ENCODE assay signal across 8 cellular contexts in the genomic region with DNA sequence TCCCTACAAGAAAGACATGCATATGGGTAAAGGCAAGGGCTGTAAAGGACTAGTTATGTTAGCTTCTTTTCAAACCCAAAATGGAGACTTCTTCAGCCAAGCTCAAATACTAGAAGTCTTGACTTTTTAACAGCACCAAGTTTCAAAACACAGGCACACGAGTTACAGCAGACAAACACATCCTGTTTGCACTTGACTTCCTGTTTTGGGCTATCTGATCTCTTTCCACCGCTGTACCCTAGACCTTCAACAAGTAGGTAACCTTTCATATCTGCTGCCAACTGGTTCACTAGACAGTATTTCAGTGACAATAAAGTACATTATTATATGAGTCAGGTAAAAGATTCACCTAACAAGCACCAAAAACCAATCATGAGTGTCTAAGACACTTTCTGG. TPM values are rescaled to one million over a fixed set of nuclear protein-coding genes. Genes with fewer than 3 reads are reported as not detected.
A peak's percentile ranks its signal among the peaks of the same experiment; 100 is the strongest.
DNase-seq lines count a peak whose midpoint lies in the region; ATAC-seq, FAIRE-seq and TF ChIP-seq lines count a peak whose summit lies in the region.

No MANE protein-coding gene starts in this region.

- peak; percentile 83 for ATAC-seq in effector memory CD8-positive, alpha-beta T cell (replicated peaks)
- ATAC-seq in GM21529 (IDR thresholded peaks at IDR 0.05; ENCODE audit: unreplicated experiment), result no peak

- no peaks in the 10 kb centered on the region for H3K9me3 Mint-ChIP-seq in HFFc6
- peaks cover 0 to 7% of the 10 kb centered on the region in 2 donors for H3K9me3 Mint-ChIP-seq in effector memory CD8-positive, alpha-beta T cell

- H3K9ac ChIP-seq in skeletal muscle satellite cell (ENCODE audit: low read depth, low read length), result no peak overlapping the region

- peak overlapping the region; percentile 45 for H3K4me2 ChIP-seq in skeletal muscle satellite cell (ENCODE audit: low read length)

- no peak for DNase-seq in GM18507 (ENCODE audit: extremely low spot score, insufficient read length, low read depth)
- DNase-seq in HFFc6, result no peak
- peak; percentile 76 for DNase-seq in RPMI8226
- peak; percentile 39 to 40 (median 39) for DNase-seq in effector memory CD8-positive, alpha-beta T cell
- DNase-seq in NCI-H146 (lab: John Stamatoyannopoulos, UW), result no peak
- no peak for DNase-seq in HuH-7.5 (ENCODE audit: low spot score)

- FAIRE-seq in GM18507 (lab: Jason Lieb, UNC), result peak; percentile 98

- no peak overlapping the region for H3K4me3 Mint-ChIP-seq in HFFc6
- H3K4me3 Mint-ChIP-seq in effector memory CD8-positive, alpha-beta T cell, result peak overlapping the region; percentile 25 to 67

- TF ChIP-seq CTCF in HFFc6 (IDR thresholded peaks at IDR 0.05), result no peak

- no peaks in the 10 kb centered on the region for H3K9me3 ChIP-seq in skeletal muscle satellite cell (replicated peaks; ENCODE audit: low read length)

- no peaks in the 10 kb centered on the region for H3K36me3 Mint-ChIP-seq in HFFc6 (ENCODE audit: low read depth)
- peaks cover 20% of the 10 kb centered on the region for H3K36me3 Mint-ChIP-seq in effector memory CD8-positive, alpha-beta T cell (ENCODE audit: insufficient read depth)

- H3K27ac Mint-ChIP-seq in HFFc6, result peak overlapping the region; percentile 65
- H3K27ac Mint-ChIP-seq in effector memory CD8-positive, alpha-beta T cell, result peak overlapping the region; percentile 81 to 95

- H3K27me3 ChIP-seq in skeletal muscle satellite cell (ENCODE audit: control insufficient read depth, insufficient read depth, low read length), result no peaks in the 10 kb centered on the region

- H3K4me1 Mint-ChIP-seq in HFFc6 (ENCODE audit: low read depth), result peaks cover 35% of the 10 kb centered on the region
- peaks cover 58 to 65% of the 10 kb centered on the region in 2 donors for H3K4me1 Mint-ChIP-seq in effector memory CD8-positive, alpha-beta T cell (ENCODE audit: low read depth in 2 of 2)

- no peak overlapping the region for H3K4me3 ChIP-seq in skeletal muscle satellite cell (ENCODE audit: low read length)

- peaks cover 37% of the 10 kb centered on the region for H3K4me1 ChIP-seq in skeletal muscle satellite cell (ENCODE audit: control insufficient read depth, insufficient read depth, low read length)

- no peaks in the 10 kb centered on the region for H3K36me3 ChIP-seq in skeletal muscle satellite cell (ENCODE audit: insufficient read depth, low read length)

- peaks cover 2% of the 10 kb centered on the region; the same call in 1 of the 2 replicates for H3K27me3 Mint-ChIP-seq in HFFc6 (ENCODE audit: insufficient read depth)
- H3K27me3 Mint-ChIP-seq in effector memory CD8-positive, alpha-beta T cell, result no peaks in the 10 kb centered on the region

RNA-seq across cellular contexts. Expression of a gene that starts 12.3 kb away (rescaled TPM):
- 10 to 100 TPM; 12.0 to 18.5 (median 13.6) TPM for total RNA-seq in HFFc6 (2021; fragmentation: NEBNext Ultra II Directional; extraction: Animal tissue kit (Norgen Biotek cat#: 25700))
- 16.6 and 20.0 TPM in 2 replicates for total RNA-seq in skeletal muscle satellite cell (2012; rRNA removed)

Comparison
In these comparisons a context has a peak if more than half of its experiments do, and no peak if none do; other contexts are left out.
1. DNase-seq: peak in RPMI8226 (single experiment) and effector memory CD8-positive, alpha-beta T cell (3 of 3); none in GM18507 (single experiment), HFFc6 (single experiment), NCI-H146 (single experiment) and HuH-7.5 (single experiment).